ENCODE assay signal across 9 cellular contexts in the genomic region with DNA sequence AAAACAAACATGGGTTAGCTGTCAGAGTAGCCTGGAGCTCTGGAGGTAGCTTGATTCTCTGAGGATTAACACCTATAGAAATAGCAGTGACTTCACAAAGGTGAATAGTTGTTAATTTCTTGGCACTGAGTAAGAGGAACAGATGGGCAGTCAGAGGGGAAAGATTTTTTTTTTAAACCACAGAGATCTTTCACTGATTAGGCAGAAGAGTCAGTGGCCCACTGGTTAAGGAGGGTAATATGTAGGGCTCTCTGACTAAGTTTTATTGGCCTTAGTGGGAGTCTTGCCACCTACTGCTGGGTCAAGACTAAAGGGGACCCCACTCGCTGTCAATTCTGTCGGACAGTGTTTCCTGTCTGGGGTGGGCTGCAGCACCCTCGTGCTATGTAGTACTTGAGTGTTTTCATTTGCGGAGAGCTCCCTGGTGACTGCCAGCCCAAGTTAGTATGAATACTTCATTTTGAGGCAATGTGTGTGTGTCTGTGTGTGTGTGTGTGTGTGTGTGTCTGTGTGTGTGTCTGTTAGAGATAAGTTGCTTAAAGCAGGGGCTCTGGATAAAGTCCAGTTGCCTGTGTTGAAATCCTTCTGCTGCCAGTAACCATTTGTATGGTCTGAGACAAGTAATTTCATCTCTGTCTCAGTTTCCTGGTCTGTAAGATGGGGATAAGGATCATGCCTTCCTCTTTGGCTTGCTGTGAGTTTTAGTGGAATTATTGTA.
DNase-seq lines count a peak whose midpoint lies in the region; ATAC-seq and TF ChIP-seq lines count a peak whose summit lies in the region.
"Had no signal": no experiment of that assay in that cellular context is flagged by ENCODE, and none has a peak within 500 bp of the region (broad histone marks: within the 10 kb centered on the region; RNA-seq: fewer than 3 reads in every experiment).

No MANE protein-coding gene starts in this region.

- no peaks in the 10 kb centered on the region for H3K27me3 Mint-ChIP-seq in natural killer cell (ENCODE audit: low read depth in 2 of 2)

- peaks cover 3% of the 10 kb centered on the region; the same call in 1 of the 2 replicates for H3K36me3 ChIP-seq in PC-9 (ENCODE audit: low read depth)

- no peaks in the 10 kb centered on the region for H3K27me3 ChIP-seq in PC-9 (ENCODE audit: insufficient read depth, low read depth)

- H3K36me3 Mint-ChIP-seq in natural killer cell: no peaks in the 10 kb centered on the region

- peaks cover 86% of the 10 kb centered on the region in 2 donors for H3K4me1 Mint-ChIP-seq in natural killer cell

- H4K20me1 ChIP-seq in PC-9 (ENCODE audit: insufficient read depth): no peaks in the 10 kb centered on the region

- no TSS peak for BruUV-seq in PC-9 (replicated peaks; lab: Mats Ljungman, UMichigan)

- H3K9me3 Mint-ChIP-seq in natural killer cell: no peaks in the 10 kb centered on the region

- no peak for TF ChIP-seq CTCF in PC-9 (conservative IDR thresholded peaks at IDR 0.05)
- TF ChIP-seq CTCF in choroid plexus epithelial cell (conservative IDR thresholded peaks at IDR 0.05; ENCODE audit: low read depth, low read length): no peak
- no peak for TF ChIP-seq CTCF in natural killer cell (IDR thresholded peaks at IDR 0.05)

- CTCF ChIA-PET in PC-9 (lab: Charles Lee): no interaction called here

- no peak overlapping the region for H2AFZ ChIP-seq in PC-9

- DNase-seq in stimulated activated CD4-positive, alpha-beta T cell treated with anti-CD3 and anti-CD28 coated beads, Interleukin-2, amount 100 ng/mL, for 24 hours: peak; percentile 28 to 49
- no peak for DNase-seq in stimulated activated CD4-positive, alpha-beta T cell treated with anti-CD3 and anti-CD28 coated beads, Interleukin-2, amount 100 ng/mL, for 48 hours
- DNase-seq in PC-9 (peak in 1 of 2 experiments; percentile 90), choroid plexus epithelial cell (ENCODE audit: low read depth) (peak; percentile 91), natural killer cell (no peak), COLO829 (ENCODE audit: low spot score) (no peak), DMS79 treated with DMSO at 0.1 percent for 48 hours (lab: John Stamatoyannopoulos, UW) (no peak)

- peaks cover 31% of the 10 kb centered on the region; the same call in 1 of the 2 replicates for H3F3A ChIP-seq in PC-9 (ENCODE audit: insufficient read depth, low read depth)

- peak overlapping the region; percentile 84 to 89 for H3K27ac Mint-ChIP-seq in natural killer cell

- no peaks in the 10 kb centered on the region for H3K79me2 ChIP-seq in PC-9 (ENCODE audit: low read depth)

- H3K4me3 Mint-ChIP-seq in natural killer cell: peak overlapping the region; percentile 38

- H3K9me2 ChIP-seq in PC-9 (ENCODE audit: insufficient read depth): no peaks in the 10 kb centered on the region

- peaks cover 65% of the 10 kb centered on the region for H3K4me1 ChIP-seq in PC-9 (replicated peaks; ENCODE audit: insufficient read depth)

- intact Hi-C loops in PC-9 (cut with micrococcal nuclease; ENCODE audit: unreplicated experiment): no loop called here
- intact Hi-C loops in natural killer cell (cut with micrococcal nuclease): loop anchor here (5.0 kb wide), 4 partner anchors 136 to 1221 kb away; no protein-coding TSS in a partner anchor

- POLR2A ChIA-PET in PC-9 (lab: Charles Lee; ENCODE audit: unreplicated experiment): interaction anchor here (0.6 kb wide), 1 partner anchor 418 kb away, joined by 3 read pairs; no protein-coding TSS in a partner anchor

- ATAC-seq in HG02870 (IDR thresholded peaks at IDR 0.05; ENCODE audit: unreplicated experiment): peak; percentile 22
- peak; percentile 25 to 68 (median 28) for ATAC-seq in natural killer cell

- peaks cover 12% of the 10 kb centered on the region; the same call in 1 of the 2 replicates for H3K9me3 ChIP-seq in PC-9 (ENCODE audit: insufficient read depth, low read depth)

- no peak overlapping the region for H3K4me3 ChIP-seq in PC-9
- no peak overlapping the region for H3K4me3 ChIP-seq in choroid plexus epithelial cell (ENCODE audit: low read depth, low read length)

- H3K27ac ChIP-seq in PC-9: no peak overlapping the region
- H3K27ac ChIP-seq: HL-60 had no signal

- peak overlapping the region; percentile 24 for H3K4me2 ChIP-seq in PC-9

Comparison
In these comparisons a context has a peak if more than half of its experiments do, and no peak if none do; other contexts are left out.
1. DNase-seq: peak in stimulated activated CD4-positive, alpha-beta T cell treated with anti-CD3 and anti-CD28 coated beads, Interleukin-2, amount 100 ng/mL, for 24 hours (2 of 2) and choroid plexus epithelial cell (single experiment); none in stimulated activated CD4-positive, alpha-beta T cell treated with anti-CD3 and anti-CD28 coated beads, Interleukin-2, amount 100 ng/mL, for 48 hours (0 of 2), natural killer cell (single experiment), COLO829 (single experiment) and DMS79 treated with DMSO at 0.1 percent for 48 hours (single experiment).